ENCODE assay signal across 33 cellular contexts in genomic region chr16:58461056-58461455, GRCh38. TPM values are rescaled to one million over a fixed set of nuclear protein-coding genes. Genes with fewer than 3 reads are reported as not detected.
DNase-seq lines count a peak whose midpoint lies in the region; ATAC-seq, FAIRE-seq and TF ChIP-seq lines count a peak whose summit lies in the region.
"Had no signal": no experiment of that assay in that cellular context is flagged by ENCODE, and none has a peak within 500 bp of the region (broad histone marks: within the 10 kb centered on the region; RNA-seq: fewer than 3 reads in every experiment).

No MANE protein-coding gene starts in this region.

- H3K23ac ChIP-seq in H1 (ENCODE audit: insufficient read length), result no peak overlapping the region

- TF ChIP-seq EP300 in H1 (IDR thresholded peaks at IDR 0.05; ENCODE audit: borderline replicate concordance in 1 of 2, low read depth in 2 of 2, low read length in 2 of 2), result no peak

- no peaks in the 10 kb centered on the region for H3K79me2 ChIP-seq in H1 (ENCODE audit: control insufficient read depth in 1 of 2, insufficient read depth in 2 of 2, low read length in 2 of 2)

- TF ChIP-seq CTCF in right atrium auricular region (IDR thresholded peaks at IDR 0.05) (no peak), Panc1 (IDR thresholded peaks at IDR 0.05) (no peak), H1 (IDR thresholded peaks at IDR 0.05; ENCODE audit: control extremely low read depth in 1 of 3, insufficient read depth in 1 of 3, low read depth in 1 of 3, low read length in 3 of 3) (no peak), omental fat pad (IDR thresholded peaks at IDR 0.05) (no peak)

- H4K8ac ChIP-seq in H1 (ENCODE audit: extremely low read depth, insufficient read depth, low read length), result no peak overlapping the region

- H2BK15ac ChIP-seq in H1 (ENCODE audit: low read length), result no peak overlapping the region

- TF ChIP-seq RAD21 in H1 (IDR thresholded peaks at IDR 0.05 in 1 of 2, conservative IDR thresholded peaks at IDR 0.05 in 1 of 2; ENCODE audit: low read depth in 2 of 2, low read length in 2 of 2), result no peak

- POLR2A ChIA-PET in Panc1 (lab: Charles Lee) (no interaction called here), H1 (lab: Charles Lee; ENCODE audit: partially characterized antibody) (interaction anchor here (1.7 kb wide), 1 partner anchor 68 kb away, joined by 4 read pairs; the partner anchor contains the start of gene GINS3)

- 78% methylated on average over 5 of the region's 5 CpGs for WGBS in right cardiac atrium
- 83% methylated on average over 5 of the region's 5 CpGs; no CpG with 5 or more reads in 1 of the 2 experiments for WGBS in H1 (ENCODE audit: extremely low coverage in 1 of 2, insufficient coverage in 1 of 2, insufficient read length in 1 of 2, insufficient replicate concordance in 2 of 2, low coverage in 1 of 2, low lambda C conversion rate in 2 of 2, missing lambda C conversion rate in 1 of 2), 2 experiments

- H3K9me3 ChIP-seq in right atrium auricular region (no peaks in the 10 kb centered on the region), right cardiac atrium (ENCODE audit: control insufficient read depth, low read length) (no peaks in the 10 kb centered on the region), Panc1 (ENCODE audit: control insufficient read depth, insufficient read depth, low read depth, low read length) (no peaks in the 10 kb centered on the region), H1 (ENCODE audit: insufficient read depth in 2 of 2, low read depth in 1 of 2, low read length in 1 of 2) (no peaks in the 10 kb centered on the region)
- H3K9me3 ChIP-seq: BE2C, left lung, tibial artery had no signal

- H3K4me2 ChIP-seq in H1 (ENCODE audit: insufficient read depth in 1 of 2, low read depth in 2 of 2, low read length in 2 of 2), result no peak overlapping the region

- no peak overlapping the region for H2AFZ ChIP-seq in H1 (ENCODE audit: low read length)

- H3K18ac ChIP-seq in H1 (ENCODE audit: extremely low read depth, low read length), result no peak overlapping the region

- no peak overlapping the region for H4K91ac ChIP-seq in H1 (replicated peaks; ENCODE audit: insufficient read length, low read length)

- CTCF ChIA-PET in Panc1 (lab: Charles Lee), result interaction anchor here (0.6 kb wide), 1 partner anchor 200 kb away, joined by 4 read pairs; no protein-coding TSS in a partner anchor
- CTCF ChIA-PET in H1 (lab: Charles Lee; ENCODE audit: partially characterized antibody), result interaction anchor here (0.7 to 2.7 kb wide), 8 partner anchors 9 to 162 kb away, joined by 3 to 15 read pairs (median 4); no protein-coding TSS in a partner anchor

- H3K14ac ChIP-seq in H1 (ENCODE audit: insufficient read length), result no peak overlapping the region

- H3K9ac ChIP-seq in H1 (replicated peaks in 1 of 4; ENCODE audit: extremely low read depth in 1 of 4, low read depth in 3 of 4, low read length in 3 of 4), result no peak overlapping the region

- no peak overlapping the region for H3K56ac ChIP-seq in H1 (replicated peaks; ENCODE audit: insufficient read length, low read depth, low read length)

- H4K20me1 ChIP-seq in H1 (replicated peaks in 1 of 2; ENCODE audit: control insufficient read depth in 1 of 2, insufficient read depth in 2 of 2, low read length in 2 of 2), result no peaks in the 10 kb centered on the region

- no peak for TF ChIP-seq POLR2A in H1 (IDR thresholded peaks at IDR 0.05; ENCODE audit: control extremely low read depth in 1 of 2, low read depth in 2 of 2, low read length in 2 of 2)

- DNase-seq in right atrium auricular region (ENCODE audit: low spot score) (no peak), right cardiac atrium (no peak), Panc1 (ENCODE audit: low read depth, low spot score) (peak; percentile 35), H1 (ENCODE audit: low read depth in 1 of 2, low spot score in 2 of 2) (no peak), omental fat pad (ENCODE audit: low spot score) (no peak)
- DNase-seq in effector CD4-positive, alpha-beta T cell, result no peak
- DNase-seq: ACHN; activated B cell treated with CpG ODN at 0.5 μM for 24 hours; activated CD8-positive, alpha-beta memory T cell treated with anti-CD3 and anti-CD28 coated beads, Interleukin-2, amount 10 ng/mL, durations not matched to agents 7 days and 5 days; activated naive CD4-positive, alpha-beta T cell; activated T-cell treated with anti-CD3 and anti-CD28 coated beads, Interleukin-2, amount 50 U/mL, for 72 hours; BE2C; CD8-positive, alpha-beta memory T cell; effector memory CD4-positive, alpha-beta T cell; foreskin melanocyte; hypothalamus; immature natural killer cell; KG1; left lung; midbrain; MM.1S; naive thymus-derived CD4-positive, alpha-beta T cell; NCI-H345; NCI-H748 treated with DMSO at 0.1 percent for 48 hours; SHP77 treated with DMSO at 0.1 percent for 48 hours; stimulated activated CD4-positive, alpha-beta T cell treated with anti-CD3 and anti-CD28 coated beads, Interleukin-2, amount 100 ng/mL, for 24 hours; tibial artery had no signal

- ATAC-seq in right cardiac atrium (no peak), Panc1 (no peak), HG03342 (IDR thresholded peaks at IDR 0.05; ENCODE audit: unreplicated experiment) (no peak), GM21723 (IDR thresholded peaks at IDR 0.05; ENCODE audit: unreplicated experiment) (no peak), omental fat pad (ENCODE audit: low FRiP score) (no peak)
- ATAC-seq: activated CD8-positive, alpha-beta memory T cell treated with anti-CD3 and anti-CD28 coated beads, Interleukin-2, amount 10 ng/mL, durations not matched to agents 7 days and 5 days; activated T-cell treated with anti-CD3 and anti-CD28 coated beads, Interleukin-2, amount 50 U/mL, for 72 hours; left lung; naive thymus-derived CD4-positive, alpha-beta T cell had no signal

- intact Hi-C loops in right cardiac atrium (cut with DNase I) (no loop called here), Panc1 (cut with micrococcal nuclease; ENCODE audit: unreplicated experiment) (no loop called here)

- peak overlapping the region; percentile 82 to 85 for H3K27ac ChIP-seq in right atrium auricular region
- H3K27ac ChIP-seq in right cardiac atrium (ENCODE audit: low read length), result no peak overlapping the region
- H3K27ac ChIP-seq in Panc1 (ENCODE audit: low read length), result no peak overlapping the region
- no peak overlapping the region for H3K27ac ChIP-seq in H1 (ENCODE audit: low read depth, low read length)
- H3K27ac ChIP-seq: left lung, tibial artery had no signal

- H2AK5ac ChIP-seq in H1 (ENCODE audit: low read depth, low read length), result no peak overlapping the region

- FAIRE-seq in H1 (lab: Jason Lieb, UNC), result no peak
- FAIRE-seq: colon, G401.6, H54, HTR-8/SVneo had no signal

- H3K4ac ChIP-seq in H1 (replicated peaks; ENCODE audit: insufficient read length, low read depth, low read length), result no peak overlapping the region

- no peak overlapping the region for H2BK20ac ChIP-seq in H1 (ENCODE audit: low read length)

- no peak overlapping the region for H2BK12ac ChIP-seq in H1 (ENCODE audit: low read depth, low read length)

- H3K4me1 ChIP-seq in right atrium auricular region (peaks cover 0 to 25% of the 10 kb centered on the region in 2 donors), right cardiac atrium (ENCODE audit: control insufficient read depth, insufficient read depth, low read length) (peaks cover 8% of the 10 kb centered on the region), Panc1 (ENCODE audit: control insufficient read depth, insufficient read depth, low read length) (peaks cover 8% of the 10 kb centered on the region), H1 (replicated peaks in 1 of 4; ENCODE audit: control insufficient read depth in 3 of 4, insufficient read depth in 4 of 4, low read length in 3 of 4) (peaks cover 0 to 19% (median 7%) of the 10 kb centered on the region in 4 experiments; a peak in 6 of 7 replicates)

- in situ Hi-C loops in Panc1 (cut with HindIII; ENCODE audit: low pct_unique_long_range_greater_than_20kb, low sequenced_read_pairs), result no loop called here

- BruUV-seq in Panc1 (replicated peaks; lab: Mats Ljungman, UMichigan), result no TSS peak

- peaks cover 20% of the 10 kb centered on the region for H3K23me2 ChIP-seq in H1 (ENCODE audit: low read depth, low read length)

- H3K36me3 ChIP-seq in right atrium auricular region, result no peaks in the 10 kb centered on the region
- H3K36me3 ChIP-seq in Panc1 (ENCODE audit: control insufficient read depth, insufficient read depth, low read length), result no peaks in the 10 kb centered on the region
- H3K36me3 ChIP-seq in H1 (ENCODE audit: control insufficient read depth in 2 of 4, insufficient read depth in 4 of 4, low read length in 3 of 4), result peaks cover 0 to 3% (median 0%) of the 10 kb centered on the region in 4 experiments; a peak in 1 of 8 replicates
- H3K36me3 ChIP-seq: BE2C, left lung, tibial artery had no signal

- H3K79me1 ChIP-seq in H1 (ENCODE audit: low read depth, low read length), result no peaks in the 10 kb centered on the region

- H4K5ac ChIP-seq in H1 (ENCODE audit: insufficient read length, low read depth, low read length), result no peak overlapping the region

- H3K27me3 ChIP-seq in right atrium auricular region (no peaks in the 10 kb centered on the region), right cardiac atrium (ENCODE audit: control insufficient read depth, insufficient read depth) (no peaks in the 10 kb centered on the region), Panc1 (ENCODE audit: control insufficient read depth, insufficient read depth, low read length) (no peaks in the 10 kb centered on the region), H1 (replicated peaks in 1 of 4; ENCODE audit: control insufficient read depth in 3 of 4, extremely low read depth in 1 of 4, insufficient read depth in 3 of 4, low read length in 3 of 4) (peaks cover 25 to 43% (median 39%) of the 10 kb centered on the region in 4 experiments)

- H2BK5ac ChIP-seq in H1 (ENCODE audit: low read depth, low read length), result no peak overlapping the region

- no peak overlapping the region for H2BK120ac ChIP-seq in H1 (replicated peaks; ENCODE audit: low read depth, low read length)

- H3K4me3 ChIP-seq in right atrium auricular region (no peak overlapping the region), right cardiac atrium (ENCODE audit: low read length) (no peak overlapping the region), Panc1 (ENCODE audit: low read depth in 2 of 2, low read length in 2 of 2) (no peak overlapping the region), H1 (ENCODE audit: extremely low read depth in 1 of 4, insufficient read depth in 2 of 4, low read depth in 3 of 4, low read length in 4 of 4) (no peak overlapping the region)
- H3K4me3 ChIP-seq: left lung, tibial artery had no signal

RNA-seq across cellular contexts. Expression of gene NDRG4, which starts 38.9 kb away (rescaled TPM):
- total RNA-seq in right atrium auricular region, result 100 to 1,000 TPM; 163 to 238 TPM
- 100 to 1,000 TPM in 1 of 4 donors, 10 to 100 TPM in 3; 53.5 to 155 (median 97.3) TPM for total RNA-seq in right cardiac atrium
- 164 TPM for polyA plus RNA-seq in right cardiac atrium
- total RNA-seq in Panc1 (2021; ENCODE audit: unreplicated experiment), result 5.1 TPM
- 5.2 TPM for polyA plus RNA-seq in Panc1 (2012; ENCODE audit: insufficient read length)
- total RNA-seq in H1 (2021; fragmentation: NEBNext Ultra II Directional; extraction: Animal tissue kit (Norgen Biotek cat#: 25700)), result 18.9 and 20.8 TPM in 2 replicates
- 30.9 and 45.7 TPM in 2 replicates for polyA plus RNA-seq in H1 (2011; rRNA removed)
- polyA plus RNA-seq in H1 (2011; cell fraction: cytosol; rRNA removed), result 36.6 TPM
- 92.2 TPM for polyA plus RNA-seq in H1 (2011; cell fraction: nucleus; rRNA removed)
- polyA plus RNA-seq in H1 (2012, experiment 1 of 2), result 24.3 to 38.5 TPM (median 26.3 TPM) in 4 replicates
- 13.1 TPM for polyA plus RNA-seq in H1 (2012, experiment 2 of 2)
- 14.9 TPM for polyA plus RNA-seq in H1 (2013, experiment 1 of 2)
- 13.9 TPM for polyA plus RNA-seq in H1 (2013, experiment 2 of 2)
- polyA minus RNA-seq in H1 (2011; rRNA and poly(A)+ RNA removed), result 33.2 and 38.9 TPM in 2 replicates
- polyA minus RNA-seq in H1 (2011; cell fraction: cytosol; rRNA and poly(A)+ RNA removed), result 27.0 TPM
- polyA minus RNA-seq in H1 (2011; cell fraction: nucleus; rRNA and poly(A)+ RNA removed), result 34.6 TPM
- 10 to 100 TPM in 3 of 4 donors, 1 to 10 TPM in 1; 9.5 to 47.0 (median 21.3) TPM for total RNA-seq in omental fat pad

RNA-seq across cellular contexts. Expression of gene SETD6, which starts 54.3 kb away (rescaled TPM):
- total RNA-seq in right atrium auricular region (10 to 100 TPM; 11.9 to 12.9 TPM), right cardiac atrium (10 to 100 TPM in 2 of 4 donors, 1 to 10 TPM in 2; 9.7 to 12.4 (median 11.1) TPM), Panc1 (2021; ENCODE audit: unreplicated experiment) (28.3 TPM), omental fat pad (10 to 100 TPM; 16.0 to 37.2 (median 19.0) TPM)
- polyA plus RNA-seq in right cardiac atrium (8.5 TPM), H1 (2011; rRNA removed) (25.3 and 34.1 TPM in 2 replicates)
- 21.2 TPM for polyA plus RNA-seq in Panc1 (2012; ENCODE audit: insufficient read length)
- total RNA-seq in H1 (2021; fragmentation: NEBNext Ultra II Directional; extraction: Animal tissue kit (Norgen Biotek cat#: 25700)), result 37.0 and 40.5 TPM in 2 replicates
- polyA plus RNA-seq in H1 (2011; cell fraction: cytosol; rRNA removed), result 40.3 TPM
- 84.0 TPM for polyA plus RNA-seq in H1 (2011; cell fraction: nucleus; rRNA removed)
- polyA plus RNA-seq in H1 (2012, experiment 1 of 2), result 35.9 to 46.2 TPM (median 43.6 TPM) in 4 replicates
- polyA plus RNA-seq in H1 (2012, experiment 2 of 2), result 10.2 TPM
- 29.8 TPM for polyA plus RNA-seq in H1 (2013, experiment 1 of 2)
- 26.8 TPM for polyA plus RNA-seq in H1 (2013, experiment 2 of 2)
- 25.6 and 31.0 TPM in 2 replicates for polyA minus RNA-seq in H1 (2011; rRNA and poly(A)+ RNA removed)
- 21.4 TPM for polyA minus RNA-seq in H1 (2011; cell fraction: cytosol; rRNA and poly(A)+ RNA removed)
- 85.0 TPM for polyA minus RNA-seq in H1 (2011; cell fraction: nucleus; rRNA and poly(A)+ RNA removed)

Comparison
In these comparisons a context has a peak if more than half of its experiments do, and no peak if none do; other contexts are left out.
1. H3K27ac ChIP-seq: peak in right atrium auricular region (2 of 2); none in right cardiac atrium (single experiment), Panc1 (single experiment) and H1 (single experiment).